Comparison of ENCODE assay signal across 22 cellular contexts in genomic region chr3:179093807-179094206, GRCh38. TPM values are rescaled to one million over a fixed set of nuclear protein-coding genes. Genes with fewer than 3 reads are reported as not detected.
DNase-seq lines count a peak whose midpoint lies in the region; ATAC-seq and TF ChIP-seq lines count a peak whose summit lies in the region.
"Had no signal": no experiment of that assay in that cellular context is flagged by ENCODE, and none has a peak within 500 bp of the region (broad histone marks: within the 10 kb centered on the region; RNA-seq: fewer than 3 reads in every experiment).

No MANE protein-coding gene starts in this region.

- H3K4me3 Mint-ChIP-seq in stimulated activated naive CD8-positive, alpha-beta T cell treated with anti-CD3 and anti-CD28 coated beads, Interleukin-15, amount 100 ng/mL, for 72 hours = no peak overlapping the region
- H3K4me3 Mint-ChIP-seq: activated naive CD4-positive, alpha-beta T cell treated with anti-CD3 and anti-CD28 coated beads for 36 hours; activated T-cell treated with anti-CD3 and anti-CD28 coated beads, Interleukin-2, amount 50 U/mL, for 24 hours; CD14-positive monocyte; endodermal cell; H9 had no signal

- H3K9me3 Mint-ChIP-seq in stimulated activated naive CD8-positive, alpha-beta T cell treated with anti-CD3 and anti-CD28 coated beads, Interleukin-15, amount 100 ng/mL, for 72 hours = no peaks in the 10 kb centered on the region
- H3K9me3 Mint-ChIP-seq: activated naive CD4-positive, alpha-beta T cell treated with anti-CD3 and anti-CD28 coated beads for 36 hours; activated T-cell treated with anti-CD3 and anti-CD28 coated beads, Interleukin-2, amount 50 U/mL, for 24 hours; endodermal cell; H9 had no signal

- WGBS in thyroid gland, 2 donors = 91 to 93% methylated on average over 1 of the region's 1 CpG

- no peaks in the 10 kb centered on the region for H3K4me1 ChIP-seq in thyroid gland
- H3K4me1 ChIP-seq: heart left ventricle had no signal

- H3K4me1 Mint-ChIP-seq in stimulated activated naive CD8-positive, alpha-beta T cell treated with anti-CD3 and anti-CD28 coated beads, Interleukin-15, amount 100 ng/mL, for 72 hours = peaks cover 13% of the 10 kb centered on the region
- H3K4me1 Mint-ChIP-seq: CD14-positive monocyte, endodermal cell, H9 had no signal

- H3K27me3 Mint-ChIP-seq in stimulated activated naive CD8-positive, alpha-beta T cell treated with anti-CD3 and anti-CD28 coated beads, Interleukin-15, amount 100 ng/mL, for 72 hours = no peaks in the 10 kb centered on the region
- H3K27me3 Mint-ChIP-seq: activated T-cell treated with anti-CD3 and anti-CD28 coated beads, Interleukin-2, amount 50 U/mL, for 24 hours had no signal

- no peaks in the 10 kb centered on the region for H3K9me3 ChIP-seq in thyroid gland
- H3K9me3 ChIP-seq: heart left ventricle, neutrophil had no signal

- intact Hi-C loops in thyroid gland (cut with DNase I) = no loop called here

- H3K27me3 ChIP-seq in thyroid gland = no peaks in the 10 kb centered on the region
- H3K27me3 ChIP-seq: neutrophil had no signal

- no peaks in the 10 kb centered on the region for H3K36me3 ChIP-seq in thyroid gland
- H3K36me3 ChIP-seq: heart left ventricle, neutrophil had no signal

- ATAC-seq in stimulated activated naive CD8-positive, alpha-beta T cell treated with anti-CD3 and anti-CD28 coated beads, Interleukin-15, Interleukin-2, amounts not matched to agents 100 U/mL and 50 U/mL, for 24 hours = peak; percentile 55
- ATAC-seq in stimulated activated naive CD8-positive, alpha-beta T cell treated with anti-CD3 and anti-CD28 coated beads, Interleukin-15, amount 100 ng/mL, for 72 hours = no peak
- ATAC-seq: heart left ventricle, left ventricle myocardium superior had no signal

- no peak for TF ChIP-seq CTCF in thyroid gland (IDR thresholded peaks at IDR 0.05)

- no peak for TF ChIP-seq POLR2A in thyroid gland (IDR thresholded peaks at IDR 0.05)

- no peak overlapping the region for H3K4me3 ChIP-seq in thyroid gland (replicated peaks in 1 of 3)
- H3K4me3 ChIP-seq: heart left ventricle had no signal

- no peak overlapping the region for H3K27ac ChIP-seq in thyroid gland
- H3K27ac ChIP-seq: heart left ventricle, neutrophil, RWPE1 had no signal

- no peak overlapping the region for H3K27ac Mint-ChIP-seq in stimulated activated naive CD8-positive, alpha-beta T cell treated with anti-CD3 and anti-CD28 coated beads, Interleukin-15, amount 100 ng/mL, for 72 hours
- H3K27ac Mint-ChIP-seq: activated naive CD4-positive, alpha-beta T cell treated with anti-CD3 and anti-CD28 coated beads for 36 hours; activated T-cell treated with anti-CD3 and anti-CD28 coated beads, Interleukin-2, amount 50 U/mL, for 24 hours; CD14-positive monocyte; endodermal cell; H9 had no signal

- no peak for DNase-seq in stimulated activated naive CD8-positive, alpha-beta T cell treated with anti-CD3 and anti-CD28 coated beads, Interleukin-15, Interleukin-2, amounts not matched to agents 100 U/mL and 50 U/mL, for 24 hours
- DNase-seq in stimulated activated naive CD8-positive, alpha-beta T cell treated with anti-CD3 and anti-CD28 coated beads, Interleukin-15, amount 100 ng/mL, for 72 hours = no peak
- DNase-seq in SW480 (ENCODE audit: low spot score) = peak; percentile 19
- DNase-seq in glomerular visceral epithelial cell (ENCODE audit: extremely low spot score) = peak; percentile 27
- DNase-seq in UCSD-AML1 (lab: John Stamatoyannopoulos, UW; ENCODE audit: unreplicated experiment) = no peak
- DNase-seq in iPS-NIHi11 (ENCODE audit: low spot score) = no peak
- no peak for DNase-seq in thyroid gland
- DNase-seq in HuH-7.5 (ENCODE audit: low spot score) = no peak
- DNase-seq: activated CD4-positive, CD25-positive, alpha-beta regulatory T cell treated with anti-CD3 and anti-CD28 coated beads, Interleukin-2, amount 50 U/mL, for 72 hours; activated naive CD4-positive, alpha-beta T cell treated with anti-CD3 and anti-CD28 coated beads for 36 hours; activated T-cell treated with anti-CD3 and anti-CD28 coated beads, Interleukin-2, amount 50 U/mL, for 24 hours; endodermal cell; H9; heart left ventricle; left ventricle myocardium superior; NCI-H1048; NCI-H2029 treated with DMSO at 0.1 percent for 48 hours; retina; T1000 had no signal

RNA-seq across cellular contexts. Expression of gene ZMAT3, which starts 22.2 kb away (rescaled TPM):
- total RNA-seq in thyroid gland = 10 to 100 TPM; 11.6 to 15.8 (median 13.1) TPM

RNA-seq across cellular contexts. Expression of gene PIK3CA, which starts 54.4 kb away (rescaled TPM):
- total RNA-seq in thyroid gland = 10 to 100 TPM; 19.0 to 39.8 (median 22.4) TPM

Comparison
In these comparisons a context has a peak if more than half of its experiments do, and no peak if none do; other contexts are left out.
1. DNase-seq: peak in SW480 (single experiment) and glomerular visceral epithelial cell (single experiment); none in stimulated activated naive CD8-positive, alpha-beta T cell treated with anti-CD3 and anti-CD28 coated beads, Interleukin-15, Interleukin-2, amounts not matched to agents 100 U/mL and 50 U/mL, for 24 hours (single experiment), stimulated activated naive CD8-positive, alpha-beta T cell treated with anti-CD3 and anti-CD28 coated beads, Interleukin-15, amount 100 ng/mL, for 72 hours (0 of 2), UCSD-AML1 (single experiment), iPS-NIHi11 (single experiment), thyroid gland (0 of 2) and HuH-7.5 (single experiment).